In genomic region chr7:4174884-4175283, GRCh38 we compare ENCODE assay signal across 25 cellular contexts.
DNase-seq lines count a peak whose midpoint lies in the region; ATAC-seq, FAIRE-seq and TF ChIP-seq lines count a peak whose summit lies in the region.
"Had no signal": no experiment of that assay in that cellular context is flagged by ENCODE, and none has a peak within 500 bp of the region (broad histone marks: within the 10 kb centered on the region; RNA-seq: fewer than 3 reads in every experiment).

No MANE protein-coding gene starts in this region.

- H4K20me1 ChIP-seq in H9 (ENCODE audit: control insufficient read depth, insufficient read depth, insufficient read length) (no peaks in the 10 kb centered on the region), H1 (replicated peaks in 1 of 2; ENCODE audit: control insufficient read depth in 1 of 2, insufficient read depth in 2 of 2, low read length in 2 of 2) (no peaks in the 10 kb centered on the region)
- H4K20me1 ChIP-seq: BLaER1 treated with 17β-estradiol and CSF1 and Interleukin-3, amounts not matched to agents 10 nM and 100 nM had no signal

- H3K4me1 ChIP-seq in heart right ventricle = peaks cover 0 to 3% (median 0%) of the 10 kb centered on the region in 9 donors
- no peaks in the 10 kb centered on the region for H3K4me1 ChIP-seq in H9 (ENCODE audit: insufficient read depth, low read length)
- H3K4me1 ChIP-seq in H1 (replicated peaks in 1 of 4; ENCODE audit: control insufficient read depth in 3 of 4, insufficient read depth in 4 of 4, low read length in 3 of 4) = no peaks in the 10 kb centered on the region
- H3K4me1 ChIP-seq: A549; BLaER1 treated with 17β-estradiol and CSF1 and Interleukin-3, amounts not matched to agents 10 nM and 100 nM; Caco-2 had no signal

- H3K79me2 ChIP-seq in H9 (ENCODE audit: insufficient read depth, low read length) = no peaks in the 10 kb centered on the region
- H3K79me2 ChIP-seq in H1 (ENCODE audit: control insufficient read depth in 1 of 2, insufficient read depth in 2 of 2, low read length in 2 of 2) = no peaks in the 10 kb centered on the region

- H2AK5ac ChIP-seq in H9 (ENCODE audit: insufficient read length, low read length) (no peak overlapping the region), H1 (ENCODE audit: low read depth, low read length) (no peak overlapping the region)

- peak overlapping the region in 2 of 3 experiments; percentile 73 to 82; a peak in 2 of 7 replicates for H3K27ac Mint-ChIP-seq in H9
- H3K27ac Mint-ChIP-seq: B cell; CD4-positive, alpha-beta T cell; CD8-positive, alpha-beta T cell had no signal

- H4K5ac ChIP-seq in H9 (ENCODE audit: insufficient read length, low read depth, low read length) (no peak overlapping the region), H1 (ENCODE audit: insufficient read length, low read depth, low read length) (no peak overlapping the region)

- POLR2A ChIA-PET in H1 (lab: Charles Lee; ENCODE audit: partially characterized antibody) = no interaction called here

- intact Hi-C loops in Right ventricle myocardium inferior (cut with DNase I) = no loop called here
- intact Hi-C loops in heart right ventricle (cut with DNase I) = no loop called here

- FAIRE-seq in H1 (lab: Jason Lieb, UNC) (no peak), urothelium cell line (lab: Jason Lieb, UNC) (peak; percentile 44)
- FAIRE-seq: A549, D721Med, G401.6, GM12878, GM12892, GM18507, GM19239 had no signal

- H2BK120ac ChIP-seq in H9 (ENCODE audit: low read depth, low read length, poor library complexity, severe bottlenecking) = no peak overlapping the region
- no peak overlapping the region for H2BK120ac ChIP-seq in H1 (replicated peaks; ENCODE audit: low read depth, low read length)

- H3K4me1 Mint-ChIP-seq in H9 = peaks cover 5 to 8% of the 10 kb centered on the region in 2 experiments; a peak in 2 of 4 replicates
- H3K4me1 Mint-ChIP-seq: B cell had no signal

- WGBS in heart right ventricle, 2 donors = 95% methylated on average over 18 of the region's 18 CpGs
- no CpG with 5 or more reads among the region's 18 CpGs for WGBS in H9 (ENCODE audit: extremely low coverage, insufficient read length, low lambda C conversion rate)
- 95% methylated on average over 18 of the region's 18 CpGs; no CpG with 5 or more reads in 1 of the 2 experiments for WGBS in H1 (ENCODE audit: extremely low coverage in 1 of 2, insufficient coverage in 1 of 2, insufficient read length in 1 of 2, insufficient replicate concordance in 2 of 2, low coverage in 1 of 2, low lambda C conversion rate in 2 of 2, missing lambda C conversion rate in 1 of 2), 2 experiments

- no peak overlapping the region for H2AFZ ChIP-seq in H9 (ENCODE audit: low read length)
- H2AFZ ChIP-seq in H1 (ENCODE audit: low read length) = no peak overlapping the region

- no peak for TF ChIP-seq EP300 in H1 (IDR thresholded peaks at IDR 0.05; ENCODE audit: borderline replicate concordance in 1 of 2, low read depth in 2 of 2, low read length in 2 of 2)

- H2BK15ac ChIP-seq in H9 (ENCODE audit: low read depth, low read length) (no peak overlapping the region), H1 (ENCODE audit: low read length) (no peak overlapping the region)

- H3K18ac ChIP-seq in H9 (ENCODE audit: insufficient read length, low read depth, low read length) (no peak overlapping the region), H1 (ENCODE audit: extremely low read depth, low read length) (no peak overlapping the region)

- H3K36me3 Mint-ChIP-seq in H9 (ENCODE audit: insufficient read depth in 1 of 3, low read depth in 3 of 3) = peaks cover 3 to 17% (median 8%) of the 10 kb centered on the region in 3 experiments; a peak in 5 of 7 replicates
- H3K36me3 Mint-ChIP-seq: CD8-positive, alpha-beta T cell had no signal

- H3K9me3 Mint-ChIP-seq in H9 = peaks cover 10 to 18% of the 10 kb centered on the region in 2 experiments; a peak in 4 of 5 replicates
- H3K9me3 Mint-ChIP-seq: CD4-positive, alpha-beta T cell; CD8-positive, alpha-beta T cell had no signal

- H3K23me2 ChIP-seq in H9 (ENCODE audit: insufficient read length, low read depth, low read length, poor library complexity, severe bottlenecking) (no peaks in the 10 kb centered on the region), H1 (ENCODE audit: low read depth, low read length) (no peaks in the 10 kb centered on the region)

- DNase-seq in Right ventricle myocardium inferior (ENCODE audit: missing footprints) (peak; percentile 59), heart right ventricle (no peak), H9 (no peak), H1 (ENCODE audit: low read depth in 1 of 2, low spot score in 2 of 2) (no peak), urothelium cell line (ENCODE audit: low spot score) (no peak), GF-D8 (lab: John Stamatoyannopoulos, UW) (no peak), RKO (ENCODE audit: low spot score) (no peak)
- DNase-seq: AML-193; Caco-2; Calu3; CD4-positive, alpha-beta T cell; CD8-positive, alpha-beta T cell; DMS79 treated with DMSO at 0.1 percent for 48 hours had no signal

- no peak overlapping the region for H3T11ph ChIP-seq in H9 (ENCODE audit: low read length)

- no peak overlapping the region for H3K9ac ChIP-seq in H9 (ENCODE audit: extremely low read depth, insufficient read length, low read length)
- no peak overlapping the region for H3K9ac ChIP-seq in H1 (replicated peaks in 1 of 4; ENCODE audit: extremely low read depth in 1 of 4, low read depth in 3 of 4, low read length in 3 of 4)
- H3K9ac ChIP-seq: BLaER1 treated with 17β-estradiol and CSF1 and Interleukin-3, amounts not matched to agents 10 nM and 100 nM had no signal

- no peaks in the 10 kb centered on the region for H3K36me3 ChIP-seq in heart right ventricle
- H3K36me3 ChIP-seq in H1 (ENCODE audit: control insufficient read depth in 2 of 4, insufficient read depth in 4 of 4, low read length in 3 of 4) = no peaks in the 10 kb centered on the region
- H3K36me3 ChIP-seq: BLaER1 treated with 17β-estradiol and CSF1 and Interleukin-3, amounts not matched to agents 10 nM and 100 nM had no signal

- H3K4me3 Mint-ChIP-seq in H9 = no peak overlapping the region
- H3K4me3 Mint-ChIP-seq: B cell; CD4-positive, alpha-beta T cell; CD8-positive, alpha-beta T cell had no signal

- H3K79me1 ChIP-seq in H9 (ENCODE audit: insufficient read depth, low read depth, low read length, poor library complexity, severe bottlenecking) (no peaks in the 10 kb centered on the region), H1 (ENCODE audit: low read depth, low read length) (no peaks in the 10 kb centered on the region)

- no peak overlapping the region for H4K8ac ChIP-seq in H9 (replicated peaks; ENCODE audit: insufficient read length, low read depth, low read length)
- H4K8ac ChIP-seq in H1 (ENCODE audit: extremely low read depth, insufficient read depth, low read length) = peak overlapping the region; percentile 73

- TF ChIP-seq RAD21 in H1 (IDR thresholded peaks at IDR 0.05 in 1 of 2, conservative IDR thresholded peaks at IDR 0.05 in 1 of 2; ENCODE audit: low read depth in 2 of 2, low read length in 2 of 2) = no peak

- H3K23ac ChIP-seq in H9 (ENCODE audit: insufficient read length, low read depth, low read length) = no peak overlapping the region
- no peak overlapping the region for H3K23ac ChIP-seq in H1 (ENCODE audit: insufficient read length)

- H4K91ac ChIP-seq in H9 (ENCODE audit: insufficient read length, low read depth, low read length) = no peak overlapping the region
- H4K91ac ChIP-seq in H1 (replicated peaks; ENCODE audit: insufficient read length, low read length) = no peak overlapping the region

- H3K9me3 ChIP-seq in heart right ventricle (no peaks in the 10 kb centered on the region), H9 (ENCODE audit: control insufficient read depth, low read depth, low read length) (no peaks in the 10 kb centered on the region), H1 (ENCODE audit: insufficient read depth in 2 of 2, low read depth in 1 of 2, low read length in 1 of 2) (peaks cover 9 to 14% of the 10 kb centered on the region in 2 experiments; a peak in 3 of 4 replicates)

- H3K56ac ChIP-seq in H9 (ENCODE audit: insufficient read length, low read depth, low read length) (no peak overlapping the region), H1 (replicated peaks; ENCODE audit: insufficient read length, low read depth, low read length) (no peak overlapping the region)

- no peaks in the 10 kb centered on the region for H3K27me3 ChIP-seq in heart right ventricle
- H3K27me3 ChIP-seq in H9 (ENCODE audit: insufficient read depth, low read length) = no peaks in the 10 kb centered on the region
- no peaks in the 10 kb centered on the region for H3K27me3 ChIP-seq in H1 (replicated peaks in 1 of 4; ENCODE audit: control insufficient read depth in 3 of 4, extremely low read depth in 1 of 4, insufficient read depth in 3 of 4, low read length in 3 of 4)
- H3K27me3 ChIP-seq: BLaER1 treated with 17β-estradiol and CSF1 and Interleukin-3, amounts not matched to agents 10 nM and 100 nM had no signal

- no peak overlapping the region for H3K14ac ChIP-seq in H9 (ENCODE audit: insufficient read depth, low read length)
- no peak overlapping the region for H3K14ac ChIP-seq in H1 (ENCODE audit: insufficient read length)

- ATAC-seq in Right ventricle myocardium inferior = no peak
- ATAC-seq in heart right ventricle = no peak
- ATAC-seq in GM18907 (IDR thresholded peaks at IDR 0.05; ENCODE audit: unreplicated experiment) = no peak
- ATAC-seq: A549; CD8-positive, alpha-beta T cell; GM12878 had no signal

- no peaks in the 10 kb centered on the region; the same call in 1 of the 2 replicates for H3K27me3 Mint-ChIP-seq in H9 (ENCODE audit: low read depth)
- H3K27me3 Mint-ChIP-seq: B cell; CD4-positive, alpha-beta T cell had no signal

- H2BK12ac ChIP-seq in H9 (ENCODE audit: insufficient read length, low read depth, low read length) (no peak overlapping the region), H1 (ENCODE audit: low read depth, low read length) (no peak overlapping the region)

- H3K4ac ChIP-seq in H9 (ENCODE audit: low read depth, low read length) = no peak overlapping the region
- H3K4ac ChIP-seq in H1 (replicated peaks; ENCODE audit: insufficient read length, low read depth, low read length) = no peak overlapping the region

- no peak overlapping the region for H3K4me3 ChIP-seq in heart right ventricle
- no peak overlapping the region for H3K4me3 ChIP-seq in H1 (ENCODE audit: extremely low read depth in 1 of 4, insufficient read depth in 2 of 4, low read depth in 3 of 4, low read length in 4 of 4)
- H3K4me3 ChIP-seq: A549; BLaER1 treated with 17β-estradiol and CSF1 and Interleukin-3, amounts not matched to agents 10 nM and 100 nM; GM12878 had no signal

- TF ChIP-seq CTCF in heart right ventricle (IDR thresholded peaks at IDR 0.05) (no peak), H9 (conservative IDR thresholded peaks at IDR 0.05) (no peak), H1 (IDR thresholded peaks at IDR 0.05; ENCODE audit: control extremely low read depth in 1 of 3, insufficient read depth in 1 of 3, low read depth in 1 of 3, low read length in 3 of 3) (no peak)

- CTCF ChIA-PET in H1 (lab: Charles Lee; ENCODE audit: partially characterized antibody) = interaction anchor here (1.0 to 1.4 kb wide), 2 partner anchors 23 to 72 kb away, joined by 3 to 4 read pairs; no protein-coding TSS in a partner anchor

- H3K4me2 ChIP-seq in H9 (ENCODE audit: insufficient read depth, insufficient read length, low read length) = no peak overlapping the region
- no peak overlapping the region for H3K4me2 ChIP-seq in H1 (ENCODE audit: insufficient read depth in 1 of 2, low read depth in 2 of 2, low read length in 2 of 2)
- H3K4me2 ChIP-seq: A549; BLaER1 treated with 17β-estradiol and CSF1 and Interleukin-3, amounts not matched to agents 10 nM and 100 nM had no signal

- H3K27ac ChIP-seq in heart right ventricle (no peak overlapping the region), H9 (ENCODE audit: insufficient read length, low read depth, low read length) (no peak overlapping the region), H1 (ENCODE audit: low read depth, low read length) (no peak overlapping the region)
- H3K27ac ChIP-seq: 22Rv1; A549; BLaER1 treated with 17β-estradiol and CSF1 and Interleukin-3, amounts not matched to agents 10 nM and 100 nM; C4-2B had no signal

- H2BK20ac ChIP-seq in H9 (ENCODE audit: low read depth, low read length, poor library complexity, severe bottlenecking) = no peak overlapping the region
- no peak overlapping the region for H2BK20ac ChIP-seq in H1 (ENCODE audit: low read length)

- no peak for TF ChIP-seq POLR2A in H1 (IDR thresholded peaks at IDR 0.05; ENCODE audit: control extremely low read depth in 1 of 2, low read depth in 2 of 2, low read length in 2 of 2)

- no peak overlapping the region for H2BK5ac ChIP-seq in H9 (ENCODE audit: insufficient read length, low read length)
- H2BK5ac ChIP-seq in H1 (ENCODE audit: low read depth, low read length) = no peak overlapping the region
